Comparison of ENCODE assay signal across 22 cellular contexts in genomic region chr7:107495516-107495915, GRCh38. TPM values are rescaled to one million over a fixed set of nuclear protein-coding genes. Genes with fewer than 3 reads are reported as not detected.
DNase-seq lines count a peak whose midpoint lies in the region; ATAC-seq and TF ChIP-seq lines count a peak whose summit lies in the region.
"Had no signal": no experiment of that assay in that cellular context is flagged by ENCODE, and none has a peak within 500 bp of the region (broad histone marks: within the 10 kb centered on the region; RNA-seq: fewer than 3 reads in every experiment).

No MANE protein-coding gene starts in this region.

- no peaks in the 10 kb centered on the region for H3K9me2 ChIP-seq in MM.1S (replicated peaks; ENCODE audit: insufficient read depth, low read length)

- peak; percentile 5 for DNase-seq in MM.1S
- peak; percentile 8 for DNase-seq in MV-4-11 (lab: John Stamatoyannopoulos, UW)
- no peak for DNase-seq in T-helper 17 cell
- no peak for DNase-seq in sciatic nerve (ENCODE audit: low spot score)
- no peak for DNase-seq in hepatic stellate cell (ENCODE audit: low spot score)
- no peak for DNase-seq in NCI-H1930 (lab: John Stamatoyannopoulos, UW)
- DNase-seq: Caco-2; CD8-positive, alpha-beta T cell; DMS153; DMS79 treated with DMSO at 0.1 percent for 48 hours; GF-D8; H9 had no signal

- H3K4me3 ChIP-seq in MM.1S (ENCODE audit: low read length), result no peak overlapping the region
- H3K4me3 ChIP-seq: BLaER1, GM23338 had no signal

- no peak overlapping the region for H3K27ac ChIP-seq in MM.1S (ENCODE audit: low read length)
- H3K27ac ChIP-seq: BLaER1 had no signal

- no peaks in the 10 kb centered on the region for H3K9me3 ChIP-seq in MM.1S (replicated peaks; ENCODE audit: insufficient read depth, low read length)
- no peaks in the 10 kb centered on the region for H3K9me3 ChIP-seq in T-helper 17 cell (ENCODE audit: control insufficient read depth, low read length, poor library complexity, severe bottlenecking)
- H3K9me3 ChIP-seq: Caco-2 had no signal

- no peaks in the 10 kb centered on the region for H3F3A ChIP-seq in MM.1S (ENCODE audit: insufficient read depth, low read length)

- H3K4me1 ChIP-seq in MM.1S (ENCODE audit: low read length), result no peaks in the 10 kb centered on the region
- H3K4me1 ChIP-seq: BLaER1, Caco-2 had no signal

- no peaks in the 10 kb centered on the region for H3K27me3 Mint-ChIP-seq in T-helper 17 cell
- H3K27me3 Mint-ChIP-seq: B cell; CD4-positive, CD25-positive, alpha-beta regulatory T cell had no signal

- no peak for TF ChIP-seq CTCF in MM.1S (IDR thresholded peaks at IDR 0.05; ENCODE audit: low read length)

- H3K27ac Mint-ChIP-seq in T-helper 17 cell, result no peak overlapping the region
- H3K27ac Mint-ChIP-seq: B cell; CD8-positive, alpha-beta T cell had no signal

- ATAC-seq in T-helper 17 cell (no peak), sciatic nerve (peak; percentile 51)
- ATAC-seq: CD8-positive, alpha-beta T cell; GM23338; HCT116 had no signal

- H3K27me3 ChIP-seq in MM.1S (replicated peaks; ENCODE audit: insufficient read depth, low read length), result no peaks in the 10 kb centered on the region
- H3K27me3 ChIP-seq: BLaER1 had no signal

- intact Hi-C loops in sciatic nerve (cut with DNase I), result no loop called here

- H3K4me3 Mint-ChIP-seq in T-helper 17 cell, result peak overlapping the region; percentile 5
- H3K4me3 Mint-ChIP-seq: B cell; CD8-positive, alpha-beta T cell; GM23338; H9 had no signal

- H3K4me2 ChIP-seq in MM.1S (ENCODE audit: low read depth, low read length), result no peak overlapping the region
- H3K4me2 ChIP-seq: BLaER1, GM23338 had no signal

- H3K79me2 ChIP-seq in MM.1S (ENCODE audit: low read length), result no peaks in the 10 kb centered on the region

- H3K4me1 Mint-ChIP-seq in T-helper 17 cell, result peaks cover 34% of the 10 kb centered on the region

- H3K9ac ChIP-seq in MM.1S (ENCODE audit: low read length), result no peak overlapping the region
- H3K9ac ChIP-seq: BLaER1 had no signal

- no peaks in the 10 kb centered on the region for H4K20me1 ChIP-seq in MM.1S (ENCODE audit: insufficient read depth, low read length)

- no peak overlapping the region for H2AFZ ChIP-seq in MM.1S (ENCODE audit: low read length)
- H2AFZ ChIP-seq: GM23338 had no signal

- no peaks in the 10 kb centered on the region for H3K36me3 ChIP-seq in MM.1S (replicated peaks; ENCODE audit: insufficient read depth, low read length)

- H3K36me3 Mint-ChIP-seq in T-helper 17 cell (ENCODE audit: low read depth), result peaks cover 2% of the 10 kb centered on the region

RNA-seq across cellular contexts. Expression of gene GPR22, which starts 25.7 kb away (rescaled TPM):
- not detected for total RNA-seq in T-helper 17 cell
- not detected for total RNA-seq in sciatic nerve
- total RNA-seq: A172; A673; B cell; Caco-2; CD4-positive, CD25-positive, alpha-beta regulatory T cell; CD8-positive, alpha-beta T cell; Daoy; G401; GM23338; H4; H9 had no signal

Comparison
In these comparisons a context has a peak if more than half of its experiments do, and no peak if none do; other contexts are left out.
1. DNase-seq: peak in MM.1S (single experiment) and MV-4-11 (single experiment); none in T-helper 17 cell (0 of 3), sciatic nerve (single experiment), hepatic stellate cell (single experiment) and NCI-H1930 (0 of 2).